6 cellular contexts compared by ENCODE assay signal in genomic region chr15:40333922-40334492, GRCh38. TPM values are rescaled to one million over a fixed set of nuclear protein-coding genes. Genes with fewer than 3 reads are reported as not detected.
A peak's percentile ranks its signal among the peaks of the same experiment; 100 is the strongest.
DNase-seq lines count a peak whose midpoint lies in the region; ATAC-seq and TF ChIP-seq lines count a peak whose summit lies in the region.

No MANE protein-coding gene starts in this region.

- no peaks in the 10 kb centered on the region for H3K27me3 Mint-ChIP-seq in T-helper 1 cell treated with Interleukin-12 subunit alpha and Interleukin-12 subunit beta and Interleukin-4 antibody, amounts not matched to agents 30 μg/mL and 1 μg/mL, for 36 hours (ENCODE audit: low read depth)

- H3K36me3 Mint-ChIP-seq in T-helper 1 cell treated with Interleukin-12 subunit alpha and Interleukin-12 subunit beta and Interleukin-4 antibody, amounts not matched to agents 30 μg/mL and 1 μg/mL, for 36 hours (ENCODE audit: low read depth), result no peaks in the 10 kb centered on the region

- H3K9me3 Mint-ChIP-seq in T-helper 1 cell treated with Interleukin-12 subunit alpha and Interleukin-12 subunit beta and Interleukin-4 antibody, amounts not matched to agents 30 μg/mL and 1 μg/mL, for 36 hours, result no peaks in the 10 kb centered on the region

- no peak overlapping the region for H3K4me3 ChIP-seq in colonic mucosa

- TF ChIP-seq CTCF in colonic mucosa (IDR thresholded peaks at IDR 0.05) (no peak), omental fat pad (IDR thresholded peaks at IDR 0.05) (no peak)

- peak overlapping the region; percentile 64 for H3K27ac Mint-ChIP-seq in T-helper 1 cell treated with Interleukin-12 subunit alpha and Interleukin-12 subunit beta and Interleukin-4 antibody, amounts not matched to agents 30 μg/mL and 1 μg/mL, for 36 hours

- no peaks in the 10 kb centered on the region for H3K27me3 ChIP-seq in colonic mucosa

- peak overlapping the region; percentile 46 to 56 for H3K9ac ChIP-seq in colonic mucosa (ENCODE audit: low read depth in 2 of 2, low read length in 2 of 2)

- intact Hi-C loops in colonic mucosa (cut with DNase I), result no loop called here

- peak overlapping the region; percentile 76 for H3K27ac ChIP-seq in colonic mucosa

- no peaks in the 10 kb centered on the region for H3K9me3 ChIP-seq in colonic mucosa

- H3K36me3 ChIP-seq in colonic mucosa, result no peaks in the 10 kb centered on the region

- peak overlapping the region; percentile 46 for H3K4me3 Mint-ChIP-seq in T-helper 1 cell treated with Interleukin-12 subunit alpha and Interleukin-12 subunit beta and Interleukin-4 antibody, amounts not matched to agents 30 μg/mL and 1 μg/mL, for 36 hours

- ATAC-seq in omental fat pad (ENCODE audit: low FRiP score) (peak; percentile 18), GM21526 (IDR thresholded peaks at IDR 0.05; ENCODE audit: low FRiP score, unreplicated experiment) (no peak), HG03378 (IDR thresholded peaks at IDR 0.05; ENCODE audit: unreplicated experiment) (no peak)

- peaks cover 17% of the 10 kb centered on the region for H3K4me1 ChIP-seq in colonic mucosa

- DNase-seq in T-helper 1 cell (no peak), colonic mucosa (peak; percentile 47), omental fat pad (ENCODE audit: low spot score) (no peak)

- peaks cover 20% of the 10 kb centered on the region for H3K4me1 Mint-ChIP-seq in T-helper 1 cell treated with Interleukin-12 subunit alpha and Interleukin-12 subunit beta and Interleukin-4 antibody, amounts not matched to agents 30 μg/mL and 1 μg/mL, for 36 hours (ENCODE audit: low read depth)

RNA-seq across cellular contexts. Expression of gene CCDC9B, which starts 6.7 kb away (rescaled TPM):
- total RNA-seq in colonic mucosa (10 to 100 TPM; 13.1 to 28.7 TPM), omental fat pad (1 to 10 TPM; 1.1 to 7.4 (median 4.5) TPM)

RNA-seq across cellular contexts. Expression of gene INAFM2, which starts 10.5 kb away (rescaled TPM):
- total RNA-seq in colonic mucosa (10 to 100 TPM; 10.8 to 28.6 TPM), omental fat pad (10 to 100 TPM in 3 of 4 donors, 1 to 10 TPM in 1; 9.1 to 17.5 (median 12.2) TPM)

RNA-seq across cellular contexts. Expression of gene PHGR1, which starts 16.8 kb away (rescaled TPM):
- total RNA-seq in colonic mucosa (1,000 to 10,000 TPM; 1,442 to 2,028 TPM), omental fat pad (not detected)

RNA-seq across cellular contexts. Expression of gene DISP2, which starts 24.0 kb away (rescaled TPM):
- total RNA-seq in colonic mucosa (10 to 100 TPM; 12.6 to 16.3 TPM), omental fat pad (1 to 10 TPM in 1 of 4 donors, under 1 TPM in 3; under 0.01 to 1.1 (median 0.12) TPM)

RNA-seq across cellular contexts. Expression of gene PLCB2, which starts 26.3 kb away (rescaled TPM):
- total RNA-seq in colonic mucosa, result 1 to 10 TPM; 5.7 to 9.5 TPM
- 10 to 100 TPM; 12.0 to 35.1 (median 25.0) TPM for total RNA-seq in omental fat pad

Comparison
In these comparisons a context has a peak if more than half of its experiments do, and no peak if none do; other contexts are left out.
1. RNA of gene PHGR1, which starts 16.8 kb away (total RNA-seq): 1,442 to 2,028 TPM in colonic mucosa; not detected in omental fat pad; every median in the first group is over 1,000 times any median in the second.